21 cellular contexts compared by ENCODE assay signal in genomic region chr13:101205408-101205807, GRCh38.
"Had no signal": no experiment of that assay in that cellular context is flagged by ENCODE, and none has a peak within 500 bp of the region (broad histone marks: within the 10 kb centered on the region; RNA-seq: fewer than 3 reads in every experiment).

No MANE protein-coding gene starts in this region.

- H3K36me3 ChIP-seq: neutrophil, right lobe of liver, spleen, tibial artery, upper lobe of left lung, uterus had no signal

- H3K27ac ChIP-seq: hepatocyte, neutrophil, psoas muscle, right lobe of liver, spleen, tibial artery, upper lobe of left lung, uterus had no signal

- DNase-seq: effector CD4-positive, alpha-beta T cell; endodermal cell; erythroblast; foreskin melanocyte; head of caudate nucleus; mammary epithelial cell; naive thymus-derived CD4-positive, alpha-beta T cell; nephron progenitor cell; psoas muscle; retina; right lobe of liver; spleen; stimulated activated CD4-positive, alpha-beta T cell treated with anti-CD3 and anti-CD28 coated beads, Interleukin-15, amount 100 ng/mL, for 24 hours; stimulated activated CD4-positive, alpha-beta T cell treated with anti-CD3 and anti-CD28 coated beads, Interleukin-1b, Interleukin-23, amount 100 ng/mL, for 48 hours; stimulated activated CD4-positive, alpha-beta T cell treated with anti-CD3 and anti-CD28 coated beads, Interleukin-4, amount 100 ng/mL, for 24 hours; tibial artery; upper lobe of left lung; uterus had no signal

- H3K4me3 ChIP-seq: hepatocyte, psoas muscle, right lobe of liver, spleen, tibial artery, upper lobe of left lung, uterus had no signal

- H3K27me3 ChIP-seq: hepatocyte, neutrophil, right lobe of liver, tibial artery, upper lobe of left lung, uterus had no signal

- H2AFZ ChIP-seq: hepatocyte had no signal

- ATAC-seq: naive thymus-derived CD4-positive, alpha-beta T cell; psoas muscle; right lobe of liver; stimulated activated memory B cell treated with anti-CD40 and anti-IgM and Interleukin-4, amounts not matched to agents 10 μg/mL and 1 μg/mL and 100 μg/mL, for 72 hours had no signal

- H3K9me3 ChIP-seq: neutrophil, psoas muscle, right lobe of liver, tibial artery, upper lobe of left lung, uterus had no signal

- H3K79me2 ChIP-seq: hepatocyte had no signal

- H3K4me2 ChIP-seq: hepatocyte had no signal
